In genomic region chr19:2315818-2316353, GRCh38 we compare ENCODE assay signal across 8 cellular contexts. TPM values are rescaled to one million over a fixed set of nuclear protein-coding genes. Genes with fewer than 3 reads are reported as not detected.
DNase-seq lines count a peak whose midpoint lies in the region; ATAC-seq and TF ChIP-seq lines count a peak whose summit lies in the region.

No MANE protein-coding gene starts in this region.

- H3K9me3 Mint-ChIP-seq in Calu3 (ENCODE audit: low read depth, unreplicated experiment) (peaks cover 3% of the 10 kb centered on the region), activated B cell treated with CpG ODN at 0.5 μM for 24 hours (peaks cover 4% of the 10 kb centered on the region), progenitor cell of endocrine pancreas (ENCODE audit: low read depth) (peaks cover 5% of the 10 kb centered on the region)

- POLR2A ChIA-PET in activated B cell treated with CpG ODN at 0.5 μM for 24 hours (lab: Charles Lee): interaction anchor here (0.7 to 4.8 kb wide), 14 partner anchors 10 to 161 kb away, joined by 3 to 48 read pairs (median 6); partner anchors contain the start of genes GADD45B, LSM7 and PLEKHJ1

- TF ChIP-seq CTCF in Calu3 (IDR thresholded peaks at IDR 0.05; ENCODE audit: unreplicated experiment) (peak; percentile 41), activated B cell treated with CpG ODN at 0.5 μM for 24 hours (IDR thresholded peaks at IDR 0.05) (no peak), cardiac muscle cell (IDR thresholded peaks at IDR 0.05; ENCODE audit: low read depth, low read length) (peak; percentile 73), progenitor cell of endocrine pancreas (IDR thresholded peaks at IDR 0.05; ENCODE audit: unreplicated experiment) (peak; percentile 68)

- H3K4me3 Mint-ChIP-seq in Calu3 (ENCODE audit: low read depth, unreplicated experiment) (no peak overlapping the region), activated B cell treated with CpG ODN at 0.5 μM for 24 hours (peak overlapping the region; percentile 59), progenitor cell of endocrine pancreas (ENCODE audit: low read depth) (no peak overlapping the region)

- H3K27me3 ChIP-seq in cardiac muscle cell: peaks cover 17% of the 10 kb centered on the region

- H3K36me3 Mint-ChIP-seq in Calu3 (ENCODE audit: insufficient read depth, unreplicated experiment) (no peaks in the 10 kb centered on the region), activated B cell treated with CpG ODN at 0.5 μM for 24 hours (ENCODE audit: low read depth) (peaks cover 2% of the 10 kb centered on the region), progenitor cell of endocrine pancreas (ENCODE audit: insufficient read depth) (peaks cover 3% of the 10 kb centered on the region)

- no peaks in the 10 kb centered on the region for H3K36me3 ChIP-seq in cardiac muscle cell

- CTCF ChIA-PET in Calu3 (lab: Charles Lee): interaction anchor here (0.6 to 1.3 kb wide), 2 partner anchors 80 to 303 kb away, joined by 3 to 4 read pairs; no protein-coding TSS in a partner anchor
- CTCF ChIA-PET in activated B cell treated with CpG ODN at 0.5 μM for 24 hours (lab: Charles Lee): interaction anchor here (0.6 to 2.8 kb wide), 15 partner anchors 10 to 160 kb away, joined by 3 to 16 read pairs (median 3); no protein-coding TSS in a partner anchor

- peaks cover 1% of the 10 kb centered on the region for H3K27me3 Mint-ChIP-seq in Calu3 (ENCODE audit: unreplicated experiment)
- no peaks in the 10 kb centered on the region for H3K27me3 Mint-ChIP-seq in activated B cell treated with CpG ODN at 0.5 μM for 24 hours
- H3K27me3 Mint-ChIP-seq in progenitor cell of endocrine pancreas: peaks cover 19% of the 10 kb centered on the region

- H3K27ac ChIP-seq in cardiac muscle cell: no peak overlapping the region

- no TSS peak for BruUV-seq in Calu3 (replicated peaks; lab: Mats Ljungman, UMichigan)

- DNase-seq in Calu3: peak; percentile 65
- peak; percentile 82 for DNase-seq in HuH-7 (ENCODE audit: low spot score)
- DNase-seq in activated B cell treated with CpG ODN at 0.5 μM for 24 hours: peak; percentile 54
- peak; percentile 80 for DNase-seq in cardiac muscle cell (ENCODE audit: low read depth in 1 of 2, low spot score in 1 of 2)
- DNase-seq in progenitor cell of endocrine pancreas (ENCODE audit: low spot score, unreplicated experiment): peak; percentile 53
- DNase-seq in NCI-H2029 (lab: John Stamatoyannopoulos, UW): no peak

- H3K27ac Mint-ChIP-seq in Calu3 (ENCODE audit: unreplicated experiment) (no peak overlapping the region), activated B cell treated with CpG ODN at 0.5 μM for 24 hours (peak overlapping the region; percentile 82), progenitor cell of endocrine pancreas (no peak overlapping the region)

- no peaks in the 10 kb centered on the region for H3K4me1 Mint-ChIP-seq in Calu3 (ENCODE audit: low read depth, unreplicated experiment)
- H3K4me1 Mint-ChIP-seq in activated B cell treated with CpG ODN at 0.5 μM for 24 hours: peaks cover 55% of the 10 kb centered on the region
- no peaks in the 10 kb centered on the region for H3K4me1 Mint-ChIP-seq in progenitor cell of endocrine pancreas (ENCODE audit: low read depth)

- no peaks in the 10 kb centered on the region for H3K9me3 ChIP-seq in cardiac muscle cell (ENCODE audit: low read depth)

- intact Hi-C loops in Calu3 (cut with micrococcal nuclease; ENCODE audit: unreplicated experiment): no loop called here
- intact Hi-C loops in activated B cell treated with CpG ODN at 0.5 μM for 24 hours (cut with micrococcal nuclease): loop anchor here (1.0 to 10.0 kb wide), 3 partner anchors 80 to 221 kb away; partner anchors contain the start of genes IZUMO4, MOB3A, PLEKHJ1 and SF3A2

- ATAC-seq in activated B cell treated with CpG ODN at 0.5 μM for 24 hours (ENCODE audit: low read depth): peak; percentile 74
- no peak for ATAC-seq in HG03159 (IDR thresholded peaks at IDR 0.05; ENCODE audit: unreplicated experiment)
- no peak for ATAC-seq in HG02840 (IDR thresholded peaks at IDR 0.05; ENCODE audit: low FRiP score, unreplicated experiment)

- H3K4me3 ChIP-seq in cardiac muscle cell: no peak overlapping the region

- no peaks in the 10 kb centered on the region for H3K4me1 ChIP-seq in cardiac muscle cell (ENCODE audit: low read depth)

RNA-seq across cellular contexts. Expression of gene LINGO3, which starts 7.9 kb away (rescaled TPM):
- not detected in 2 replicates for total RNA-seq in Calu3 (2022)
- total RNA-seq in activated B cell treated with CpG ODN at 0.5 μM for 24 hours: 0.88 and 1.4 TPM in 2 replicates
- 2.1 and 3.1 TPM in 2 replicates for total RNA-seq in cardiac muscle cell
- polyA plus RNA-seq in cardiac muscle cell: 0.23 and 1.4 TPM in 2 replicates
- 0.13 and 0.17 TPM in 2 replicates for total RNA-seq in progenitor cell of endocrine pancreas

RNA-seq across cellular contexts. Expression of gene LSM7, which starts 12.5 kb away (rescaled TPM):
- total RNA-seq in Calu3 (2022): 71.5 and 93.0 TPM in 2 replicates
- 149 and 152 TPM in 2 replicates for total RNA-seq in activated B cell treated with CpG ODN at 0.5 μM for 24 hours
- 231 and 424 TPM in 2 replicates for total RNA-seq in cardiac muscle cell
- polyA plus RNA-seq in cardiac muscle cell: 157 and 176 TPM in 2 replicates
- 126 and 139 TPM in 2 replicates for total RNA-seq in progenitor cell of endocrine pancreas

RNA-seq across cellular contexts. Expression of gene SPPL2B, which starts 12.6 kb away (rescaled TPM):
- 56.0 and 59.3 TPM in 2 replicates for total RNA-seq in Calu3 (2022)
- 112 and 142 TPM in 2 replicates for total RNA-seq in activated B cell treated with CpG ODN at 0.5 μM for 24 hours
- total RNA-seq in cardiac muscle cell: 95.3 and 132 TPM in 2 replicates
- polyA plus RNA-seq in cardiac muscle cell: 90.4 and 90.9 TPM in 2 replicates
- 148 and 153 TPM in 2 replicates for total RNA-seq in progenitor cell of endocrine pancreas

RNA-seq across cellular contexts. Expression of gene PEAK3, which starts 33.9 kb away (rescaled TPM):
- total RNA-seq in Calu3 (2022) (not detected in 2 replicates), activated B cell treated with CpG ODN at 0.5 μM for 24 hours (0.09 TPM in 1 of 2 replicates, not detected in the other), cardiac muscle cell (0.48 TPM in 1 of 2 replicates, not detected in the other), progenitor cell of endocrine pancreas (not detected in 2 replicates)
- polyA plus RNA-seq in cardiac muscle cell: 0.06 and 0.51 TPM in 2 replicates

RNA-seq across cellular contexts. Expression of gene TMPRSS9, which starts 44.2 kb away (rescaled TPM):
- total RNA-seq in Calu3 (2022) (not detected in 2 replicates), activated B cell treated with CpG ODN at 0.5 μM for 24 hours (not detected in 2 replicates), cardiac muscle cell (not detected in 2 replicates), progenitor cell of endocrine pancreas (not detected in 2 replicates)
- not detected in 2 replicates for polyA plus RNA-seq in cardiac muscle cell
